20 cellular contexts compared by ENCODE assay signal in genomic region chr17:82630212-82630611, GRCh38. TPM values are rescaled to one million over a fixed set of nuclear protein-coding genes. Genes with fewer than 3 reads are reported as not detected.
DNase-seq lines count a peak whose midpoint lies in the region; ATAC-seq and TF ChIP-seq lines count a peak whose summit lies in the region.
"Had no signal": no experiment of that assay in that cellular context is flagged by ENCODE, and none has a peak within 500 bp of the region (broad histone marks: within the 10 kb centered on the region; RNA-seq: fewer than 3 reads in every experiment).

No MANE protein-coding gene starts in this region.

- H3K4me3 ChIP-seq in lower lobe of right lung, result no peak overlapping the region
- no peak overlapping the region for H3K4me3 ChIP-seq in spleen
- no peak overlapping the region for H3K4me3 ChIP-seq in osteoblast (ENCODE audit: insufficient read depth, low read length)

- H3K9me3 ChIP-seq in lower lobe of right lung (no peaks in the 10 kb centered on the region), spleen (no peaks in the 10 kb centered on the region), osteoblast (ENCODE audit: low read depth, low read length) (no peaks in the 10 kb centered on the region)

- no peak overlapping the region for H2AFZ ChIP-seq in osteoblast (ENCODE audit: low read length)

- H3K27ac ChIP-seq in lower lobe of right lung (no peak overlapping the region), spleen (no peak overlapping the region), osteoblast (ENCODE audit: low read depth, low read length) (no peak overlapping the region)
- H3K27ac ChIP-seq: 22Rv1, KMS-11 had no signal

- peaks cover 66% of the 10 kb centered on the region for H3K79me2 ChIP-seq in osteoblast (ENCODE audit: insufficient read depth, low read length)

- CTCF ChIA-PET in activated CD4-positive, alpha-beta T cell treated with anti-CD3 and anti-CD28 coated beads for 36 hours (lab: Charles Lee), result no interaction called here
- CTCF ChIA-PET in WTC11 (lab: Charles Lee), result no interaction called here

- ATAC-seq in activated CD4-positive, alpha-beta T cell treated with anti-CD3 and anti-CD28 coated beads for 36 hours, result no peak
- ATAC-seq in WTC11 (no peak), lower lobe of right lung (no peak)
- ATAC-seq: CD8-positive, alpha-beta T cell; Panc1 had no signal

- TF ChIP-seq CTCF in WTC11 (IDR thresholded peaks at IDR 0.05) (no peak), lower lobe of right lung (IDR thresholded peaks at IDR 0.05) (no peak), spleen (IDR thresholded peaks at IDR 0.05 in 8 of 11, conservative IDR thresholded peaks at IDR 0.05 in 3 of 11) (no peak), osteoblast (IDR thresholded peaks at IDR 0.05; ENCODE audit: extremely low read depth, low read depth, low read length) (no peak)

- peaks cover 29% of the 10 kb centered on the region for H4K20me1 ChIP-seq in osteoblast (ENCODE audit: insufficient read depth, low read length)

- 87 to 94% (median 93%) methylated on average over 12 of the region's 12 CpGs for WGBS in spleen, 5 donors

- peaks cover 10% of the 10 kb centered on the region for H3K4me1 Mint-ChIP-seq in activated CD4-positive, alpha-beta T cell treated with anti-CD3 and anti-CD28 coated beads for 36 hours
- H3K4me1 Mint-ChIP-seq in WTC11, result no peaks in the 10 kb centered on the region
- peaks cover 2% of the 10 kb centered on the region for H3K4me1 Mint-ChIP-seq in activated T-helper 2 cell treated with anti-CD3 and anti-CD28 coated beads, Interferon-gamma antibody, Interleukin-2, Interleukin-4, amounts not matched to agents 10 μg/mL and 5 μg/mL and 100 μg/mL, durations not matched to agents 14 hours and 24 hours and 36 hours (ENCODE audit: low read depth)

- no peaks in the 10 kb centered on the region for H3K9me3 Mint-ChIP-seq in activated CD4-positive, alpha-beta T cell treated with anti-CD3 and anti-CD28 coated beads for 36 hours (ENCODE audit: low read depth)
- no peaks in the 10 kb centered on the region for H3K9me3 Mint-ChIP-seq in WTC11
- H3K9me3 Mint-ChIP-seq in activated T-helper 2 cell treated with anti-CD3 and anti-CD28 coated beads, Interferon-gamma antibody, Interleukin-2, Interleukin-4, amounts not matched to agents 10 μg/mL and 5 μg/mL and 100 μg/mL, durations not matched to agents 14 hours and 24 hours and 36 hours, result no peaks in the 10 kb centered on the region
- H3K9me3 Mint-ChIP-seq: CD8-positive, alpha-beta T cell had no signal

- H3K36me3 ChIP-seq in lower lobe of right lung (peaks cover 76% of the 10 kb centered on the region), spleen (peaks cover 0 to 94% (median 67%) of the 10 kb centered on the region in 6 donors), osteoblast (ENCODE audit: insufficient read depth, low read length) (peaks cover 41% of the 10 kb centered on the region)

- TF ChIP-seq POLR2A in spleen (IDR thresholded peaks at IDR 0.05), result no peak

- peak overlapping the region; percentile 37 for H3K27ac Mint-ChIP-seq in activated CD4-positive, alpha-beta T cell treated with anti-CD3 and anti-CD28 coated beads for 36 hours
- H3K27ac Mint-ChIP-seq in WTC11, result peak overlapping the region; percentile 36
- H3K27ac Mint-ChIP-seq in activated T-helper 2 cell treated with anti-CD3 and anti-CD28 coated beads, Interferon-gamma antibody, Interleukin-2, Interleukin-4, amounts not matched to agents 10 μg/mL and 5 μg/mL and 100 μg/mL, durations not matched to agents 14 hours and 24 hours and 36 hours, result no peak overlapping the region
- H3K27ac Mint-ChIP-seq: CD8-positive, alpha-beta T cell had no signal

- POLR2A ChIA-PET in activated CD4-positive, alpha-beta T cell treated with anti-CD3 and anti-CD28 coated beads for 36 hours (lab: Charles Lee), result no interaction called here
- POLR2A ChIA-PET in WTC11 (lab: Charles Lee), result no interaction called here

- H3K4me3 Mint-ChIP-seq in activated CD4-positive, alpha-beta T cell treated with anti-CD3 and anti-CD28 coated beads for 36 hours, result no peak overlapping the region
- no peak overlapping the region for H3K4me3 Mint-ChIP-seq in WTC11
- H3K4me3 Mint-ChIP-seq in activated T-helper 2 cell treated with anti-CD3 and anti-CD28 coated beads, Interferon-gamma antibody, Interleukin-2, Interleukin-4, amounts not matched to agents 10 μg/mL and 5 μg/mL and 100 μg/mL, durations not matched to agents 14 hours and 24 hours and 36 hours (ENCODE audit: low read depth), result no peak overlapping the region
- H3K4me3 Mint-ChIP-seq: CD8-positive, alpha-beta T cell had no signal

- no peaks in the 10 kb centered on the region for H3K27me3 Mint-ChIP-seq in activated CD4-positive, alpha-beta T cell treated with anti-CD3 and anti-CD28 coated beads for 36 hours
- H3K27me3 Mint-ChIP-seq in WTC11 (ENCODE audit: low read depth), result no peaks in the 10 kb centered on the region
- no peaks in the 10 kb centered on the region for H3K27me3 Mint-ChIP-seq in activated T-helper 2 cell treated with anti-CD3 and anti-CD28 coated beads, Interferon-gamma antibody, Interleukin-2, Interleukin-4, amounts not matched to agents 10 μg/mL and 5 μg/mL and 100 μg/mL, durations not matched to agents 14 hours and 24 hours and 36 hours (ENCODE audit: low read depth)

- H3K4me2 ChIP-seq in osteoblast (ENCODE audit: insufficient read depth, low read length), result no peak overlapping the region
- H3K4me2 ChIP-seq: KMS-11 had no signal

- DNase-seq in activated CD4-positive, alpha-beta T cell treated with anti-CD3 and anti-CD28 coated beads for 36 hours, result no peak
- DNase-seq in activated CD4-positive, alpha-beta T cell treated with anti-CD3 and anti-CD28 coated beads for 48 hours, result no peak
- DNase-seq in WTC11 (ENCODE audit: low spot score), result no peak
- peak; percentile 7 for DNase-seq in lower lobe of right lung
- DNase-seq in spleen, result peak; percentile 17
- DNase-seq in kidney tubule cell (ENCODE audit: low spot score), result no peak
- DNase-seq in osteoblast (ENCODE audit: insufficient read length, low spot score, missing footprints), result no peak
- DNase-seq in activated T-helper 2 cell treated with anti-CD3 and anti-CD28 coated beads, Interferon-gamma antibody, Interleukin-2, Interleukin-4, amounts not matched to agents 10 μg/mL and 5 μg/mL and 100 μg/mL, durations not matched to agents 14 hours and 24 hours and 36 hours (ENCODE audit: low spot score), result no peak
- DNase-seq: C1 segment of cervical spinal cord; CD8-positive, alpha-beta T cell; DMS153; IMR-90; NCI-H1105; NCI-H2029 treated with DMSO at 0.1 percent for 48 hours; NCI-H226; NCI-H510A treated with DMSO at 0.1 percent for 48 hours; NCI-H748 treated with DMSO at 0.1 percent for 48 hours had no signal

- intact Hi-C loops in activated CD4-positive, alpha-beta T cell treated with anti-CD3 and anti-CD28 coated beads for 36 hours (cut with DNase I, micrococcal nuclease), result no loop called here
- intact Hi-C loops in lower lobe of right lung (cut with DNase I), result no loop called here
- intact Hi-C loops in spleen (cut with DNase I; ENCODE audit: low total_unique reads), result no loop called here
- intact Hi-C loops in activated T-helper 2 cell treated with anti-CD3 and anti-CD28 coated beads, Interferon-gamma antibody, Interleukin-2, Interleukin-4, amounts not matched to agents 10 μg/mL and 5 μg/mL and 100 μg/mL, durations not matched to agents 14 hours and 24 hours and 36 hours (cut with micrococcal nuclease), result no loop called here

- H3K4me1 ChIP-seq in lower lobe of right lung (peaks cover 12% of the 10 kb centered on the region), spleen (peaks cover 0 to 46% (median 15%) of the 10 kb centered on the region in 6 donors), osteoblast (ENCODE audit: insufficient read depth, low read length) (no peaks in the 10 kb centered on the region)

- H3K27me3 ChIP-seq in lower lobe of right lung (ENCODE audit: low read depth) (no peaks in the 10 kb centered on the region), spleen (replicated peaks in 1 of 7) (no peaks in the 10 kb centered on the region), osteoblast (ENCODE audit: insufficient read depth, low read length) (no peaks in the 10 kb centered on the region)

- H3K36me3 Mint-ChIP-seq in activated CD4-positive, alpha-beta T cell treated with anti-CD3 and anti-CD28 coated beads for 36 hours (ENCODE audit: low read depth), result peaks cover 42% of the 10 kb centered on the region
- peaks cover 45% of the 10 kb centered on the region for H3K36me3 Mint-ChIP-seq in WTC11
- peaks cover 61% of the 10 kb centered on the region for H3K36me3 Mint-ChIP-seq in activated T-helper 2 cell treated with anti-CD3 and anti-CD28 coated beads, Interferon-gamma antibody, Interleukin-2, Interleukin-4, amounts not matched to agents 10 μg/mL and 5 μg/mL and 100 μg/mL, durations not matched to agents 14 hours and 24 hours and 36 hours (ENCODE audit: low read depth)

TF ChIP-seq in WTC11, 78 proteins besides CTCF, POLR2A, EP300 and RAD21 (continues in another document):
- TF ChIP-seq GRHL2 (CRISPR knock-in tag; IDR thresholded peaks at IDR 0.05; ENCODE audit: insufficient replicate concordance, severe bottlenecking) (no peak), KAT7 (CRISPR knock-in tag; IDR thresholded peaks at IDR 0.05; ENCODE audit: borderline replicate concordance) (no peak), EMX1 (CRISPR knock-in tag; IDR thresholded peaks at IDR 0.05) (no peak), ZNF425 (CRISPR knock-in tag; conservative IDR thresholded peaks at IDR 0.05) (no peak)

RNA-seq across cellular contexts. Expression of gene WDR45B, which starts 18.0 kb away (rescaled TPM):
- total RNA-seq in activated CD4-positive, alpha-beta T cell treated with anti-CD3 and anti-CD28 coated beads for 36 hours, result 10 to 100 TPM; 74.1 to 74.8 TPM
- total RNA-seq in WTC11 (2021) (87.1 to 96.5 TPM (median 89.1 TPM) in 3 replicates), lower lobe of right lung (66.1 TPM), spleen (10 to 100 TPM; 62.6 to 80.2 (median 67.0) TPM), osteoblast (66.2 and 66.3 TPM in 2 replicates)
- 10 to 100 TPM; 30.9 to 52.7 (median 34.9) TPM for polyA plus RNA-seq in spleen
- 63.1 and 66.9 TPM in 2 replicates for total RNA-seq in activated T-helper 2 cell treated with anti-CD3 and anti-CD28 coated beads, Interferon-gamma antibody, Interleukin-2, Interleukin-4, amounts not matched to agents 10 μg/mL and 5 μg/mL and 100 μg/mL, durations not matched to agents 14 hours and 24 hours and 36 hours

Comparison
In these comparisons a context has a peak if more than half of its experiments do, and no peak if none do; other contexts are left out.
1. DNase-seq: peak in lower lobe of right lung (single experiment) and spleen (single experiment); none in activated CD4-positive, alpha-beta T cell treated with anti-CD3 and anti-CD28 coated beads for 36 hours (single experiment), activated CD4-positive, alpha-beta T cell treated with anti-CD3 and anti-CD28 coated beads for 48 hours (single experiment), WTC11 (single experiment), kidney tubule cell (single experiment), osteoblast (single experiment) and activated T-helper 2 cell treated with anti-CD3 and anti-CD28 coated beads, Interferon-gamma antibody, Interleukin-2, Interleukin-4, amounts not matched to agents 10 μg/mL and 5 μg/mL and 100 μg/mL, durations not matched to agents 14 hours and 24 hours and 36 hours (single experiment).